In the genomic region with DNA sequence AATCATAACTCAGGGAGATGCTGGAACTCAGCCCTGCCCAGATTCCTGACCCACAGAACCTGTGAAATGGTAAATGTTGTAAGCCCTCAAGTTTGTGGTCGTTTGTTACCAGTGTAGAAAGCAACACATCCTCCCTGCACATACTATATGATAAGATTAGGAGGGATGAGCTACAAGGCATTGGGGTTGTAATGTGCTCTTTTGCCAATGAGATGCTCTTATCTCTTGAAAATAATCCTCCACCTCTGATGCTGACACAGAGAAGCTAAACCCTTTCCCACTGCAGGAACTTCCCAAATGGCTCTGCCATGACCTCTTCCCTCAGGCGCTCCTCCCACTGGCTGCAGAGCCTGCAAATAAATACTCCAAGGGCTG, we compare ENCODE assay signal across 11 cellular contexts. TPM values are rescaled to one million over a fixed set of nuclear protein-coding genes. Genes with fewer than 3 reads are reported as not detected.
DNase-seq lines count a peak whose midpoint lies in the region; FAIRE-seq and TF ChIP-seq lines count a peak whose summit lies in the region.
"Had no signal": no experiment of that assay in that cellular context is flagged by ENCODE, and none has a peak within 500 bp of the region (broad histone marks: within the 10 kb centered on the region; RNA-seq: fewer than 3 reads in every experiment).

No MANE protein-coding gene starts in this region.

- H3K4me1 ChIP-seq in Peyer's patch (peaks cover 0 to 18% (median 8%) of the 10 kb centered on the region in 4 donors), rectal smooth muscle tissue (ENCODE audit: control insufficient read depth, insufficient read depth, low read length) (peaks cover 30% of the 10 kb centered on the region)

- no peak for FAIRE-seq in D721Med (lab: Jason Lieb, UNC)

- H3K4me3 ChIP-seq in Peyer's patch = no peak overlapping the region
- H3K4me3 ChIP-seq in rectal smooth muscle tissue (ENCODE audit: low read length) = no peak overlapping the region

- H3K9me3 Mint-ChIP-seq in CD14-positive monocyte (peaks cover 0 to 4% (median 0%) of the 10 kb centered on the region in 7 donors), endothelial cell (ENCODE audit: unreplicated experiment) (no peaks in the 10 kb centered on the region)

- TF ChIP-seq POLR2A in Peyer's patch (IDR thresholded peaks at IDR 0.05) = no peak

- H3K27me3 Mint-ChIP-seq in CD14-positive monocyte (ENCODE audit: low read depth in 3 of 3) = no peaks in the 10 kb centered on the region
- H3K27me3 Mint-ChIP-seq in endothelial cell (ENCODE audit: unreplicated experiment) = peaks cover 9% of the 10 kb centered on the region

- H3K36me3 Mint-ChIP-seq in CD14-positive monocyte (peaks cover 77 to 93% of the 10 kb centered on the region in 2 donors), endothelial cell (ENCODE audit: low read depth, unreplicated experiment) (peaks cover 52% of the 10 kb centered on the region)

- H3K9me3 ChIP-seq in Peyer's patch = no peaks in the 10 kb centered on the region

- H3K27ac ChIP-seq in Peyer's patch = peak overlapping the region; percentile 29 to 76 (median 60)
- peak overlapping the region; percentile 69 for H3K27ac ChIP-seq in rectal smooth muscle tissue (ENCODE audit: low read depth, low read length)

- TF ChIP-seq CTCF in CD14-positive monocyte (IDR thresholded peaks at IDR 0.05) = no peak
- no peak for TF ChIP-seq CTCF in Peyer's patch (IDR thresholded peaks at IDR 0.05)
- no peak for TF ChIP-seq CTCF in endothelial cell (IDR thresholded peaks at IDR 0.05; ENCODE audit: unreplicated experiment)
- no peak for TF ChIP-seq CTCF in D721Med (IDR thresholded peaks at IDR 0.05; ENCODE audit: insufficient read depth, missing control alignments)

- H3K27ac Mint-ChIP-seq in CD14-positive monocyte = peak overlapping the region; percentile 95 to 99 (median 98)
- H3K27ac Mint-ChIP-seq in endothelial cell (ENCODE audit: unreplicated experiment) = peak overlapping the region; percentile 81

- H3K4me1 Mint-ChIP-seq in CD14-positive monocyte (peaks cover 92% of the 10 kb centered on the region), endothelial cell (ENCODE audit: unreplicated experiment) (peaks cover 70% of the 10 kb centered on the region)

- DNase-seq in CD14-positive monocyte (ENCODE audit: low spot score) (no peak), Peyer's patch (no peak), endothelial cell (ENCODE audit: low spot score) (no peak), NCI-H510A (lab: John Stamatoyannopoulos, UW) (no peak), HuH-7 (ENCODE audit: low spot score) (no peak), D721Med (ENCODE audit: insufficient read length, low spot score) (no peak)
- DNase-seq in stimulated activated naive CD4-positive, alpha-beta T cell treated with Interleukin-2 at 50 U/mL for 16 hours (lab: John Stamatoyannopoulos, UW) = no peak
- DNase-seq: Calu3; NCI-H187 treated with DMSO at 0.1 percent for 48 hours; stimulated activated CD4-positive, alpha-beta T cell treated with anti-CD3 and anti-CD28 coated beads, Interleukin-12 subunit alpha, Interleukin-12 subunit beta, amount 100 ng/mL, for 4 hours had no signal

- H3K36me3 ChIP-seq in Peyer's patch (no peaks in the 10 kb centered on the region), rectal smooth muscle tissue (ENCODE audit: control insufficient read depth, insufficient read depth, low read length) (peaks cover 17% of the 10 kb centered on the region)

- intact Hi-C loops in CD14-positive monocyte (cut with micrococcal nuclease) = no loop called here

- no peaks in the 10 kb centered on the region for H3K27me3 ChIP-seq in Peyer's patch
- H3K27me3 ChIP-seq in rectal smooth muscle tissue (ENCODE audit: control insufficient read depth, insufficient read depth, low read length) = no peaks in the 10 kb centered on the region

- H3K4me3 Mint-ChIP-seq in CD14-positive monocyte (peak overlapping the region; percentile 56 to 81), endothelial cell (ENCODE audit: unreplicated experiment) (peak overlapping the region; percentile 65)

- no peak overlapping the region for H3K9ac ChIP-seq in rectal smooth muscle tissue (ENCODE audit: low read length)

RNA-seq across cellular contexts. Expression of a gene that starts 23.5 kb away (rescaled TPM):
- 100 to 1,000 TPM; 249 to 272 TPM for polyA plus RNA-seq in CD14-positive monocyte
- total RNA-seq in Peyer's patch (1 to 10 TPM; 7.0 to 9.5 (median 7.6) TPM), endothelial cell (ENCODE audit: unreplicated experiment) (53.1 TPM)
